In the genomic region with DNA sequence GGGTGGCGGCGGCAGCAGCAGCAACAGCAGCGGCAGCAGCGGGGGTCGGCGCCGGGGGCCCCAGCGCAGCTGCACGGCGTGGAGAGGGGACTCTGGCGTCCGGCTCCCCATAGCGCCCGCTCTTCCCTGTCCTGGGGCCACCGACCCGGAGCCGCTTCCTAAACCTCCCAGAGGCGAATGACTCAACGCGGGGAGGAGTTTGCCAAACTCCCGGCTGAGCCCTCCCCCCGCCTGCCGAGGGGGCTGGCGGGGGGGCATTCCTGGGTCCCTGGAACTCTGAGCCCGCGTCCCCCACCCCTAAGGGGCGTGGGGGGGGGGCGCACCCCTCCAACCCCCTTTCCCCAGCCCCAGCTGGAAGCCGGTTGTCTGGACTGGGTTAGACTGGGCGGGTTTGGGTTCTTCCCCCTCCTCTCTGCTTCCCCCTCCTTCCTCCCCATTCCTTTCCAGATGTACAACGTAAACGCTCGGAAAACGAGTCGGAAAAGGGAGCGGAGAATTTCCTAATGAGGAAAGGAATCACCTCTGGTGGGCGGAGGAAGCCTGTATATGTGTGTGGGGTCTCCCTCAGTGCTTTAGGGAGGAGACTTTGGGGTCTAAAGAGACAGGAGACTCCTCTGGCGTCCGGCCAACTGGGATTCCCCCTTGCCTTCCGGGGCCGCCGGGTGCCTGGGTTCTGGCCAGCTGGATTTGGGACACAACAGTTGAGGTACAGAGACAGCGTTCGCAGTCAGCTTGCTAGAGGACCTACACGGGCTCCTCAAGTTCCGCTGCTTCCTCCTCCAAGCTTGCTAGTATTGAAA, we compare ENCODE assay signal across 1 cellular context.
TF ChIP-seq lines count a peak whose summit lies in the region.

A gene (minus strand): TSS at position 179 of the 800 bp plus-strand sequence. CDS start 68 bp downstream, at position 111.

TF ChIP-seq in H1, 55 proteins besides CTCF, POLR2A, EP300 and RAD21 (continued from another document):
- TF ChIP-seq SAP30 (IDR thresholded peaks at IDR 0.05; ENCODE audit: insufficient read depth, insufficient replicate concordance, low read length): peak; percentile 33
- peak; percentile 24 for TF ChIP-seq ASH2L (IDR thresholded peaks at IDR 0.05; ENCODE audit: low read length)
- no peak for TF ChIP-seq JUN (IDR thresholded peaks at IDR 0.05; ENCODE audit: low read depth, low read length)
- peak; percentile 34 for TF ChIP-seq EZH2 (IDR thresholded peaks at IDR 0.05; ENCODE audit: low read depth, low read length, severe bottlenecking)
- no peak for TF ChIP-seq BRCA1 (IDR thresholded peaks at IDR 0.05; ENCODE audit: low read depth, low read length)
- TF ChIP-seq SUZ12 (IDR thresholded peaks at IDR 0.05; ENCODE audit: low read length): 0 out of 2 replicates have a peak, but pooled peaks have one; percentile 17
